20 cellular contexts compared by ENCODE assay signal in the genomic region with DNA sequence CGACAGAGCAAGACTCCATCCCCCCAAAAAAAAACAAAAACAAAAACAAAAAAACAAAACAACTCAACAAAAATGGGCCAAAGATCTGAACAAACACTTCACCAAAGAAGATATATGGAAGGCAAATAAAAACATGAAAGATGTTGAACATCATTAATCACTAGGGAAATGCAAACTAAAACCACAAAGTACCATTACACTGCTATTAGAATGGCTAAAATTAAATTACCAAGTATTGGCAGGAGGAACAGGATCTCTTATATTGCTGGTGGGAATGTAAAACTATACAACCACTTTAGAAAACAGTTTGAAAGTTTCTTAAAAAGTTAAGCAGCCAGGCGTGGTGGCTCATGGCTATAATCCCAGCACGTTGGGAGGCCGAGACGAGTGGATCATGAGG.
"Had no signal": no experiment of that assay in that cellular context is flagged by ENCODE, and none has a peak within 500 bp of the region (broad histone marks: within the 10 kb centered on the region; RNA-seq: fewer than 3 reads in every experiment).

No MANE protein-coding gene starts in this region.

- DNase-seq: dermis blood vessel endothelial cell; effector memory CD4-positive, alpha-beta T cell; left ventricle myocardium superior; lower lobe of right lung; naive thymus-derived CD8-positive, alpha-beta T cell; nephron progenitor cell; nucleus accumbens; right lobe of liver; small intestine; stimulated activated CD4-positive, alpha-beta T cell treated with anti-CD3 and anti-CD28 coated beads, Interleukin-15, amount 100 ng/mL, for 24 hours; stimulated activated CD4-positive, alpha-beta T cell treated with anti-CD3 and anti-CD28 coated beads, Interleukin-2, amount 100 ng/mL, for 48 hours; stimulated activated naive B cell treated with anti-CD40 and anti-IgM and Interleukin-4, amounts not matched to agents 10 μg/mL and 1 μg/mL and 100 μg/mL, for 72 hours; stomach; thyroid gland; trophoblast cell had no signal

- H3K4me3 ChIP-seq: coronary artery, esophagus muscularis mucosa, lower lobe of right lung, right lobe of liver, stomach, thyroid gland had no signal

- H3K4me3 Mint-ChIP-seq: naive thymus-derived CD8-positive, alpha-beta T cell; nephron progenitor cell; stimulated activated naive B cell treated with anti-CD40 and anti-IgM and Interleukin-4, amounts not matched to agents 10 μg/mL and 1 μg/mL and 100 μg/mL, for 72 hours had no signal

- H3K27ac Mint-ChIP-seq: naive thymus-derived CD8-positive, alpha-beta T cell; nephron progenitor cell; stimulated activated naive B cell treated with anti-CD40 and anti-IgM and Interleukin-4, amounts not matched to agents 10 μg/mL and 1 μg/mL and 100 μg/mL, for 72 hours had no signal

- ATAC-seq: left ventricle myocardium superior; lower lobe of right lung; naive thymus-derived CD8-positive, alpha-beta T cell; right lobe of liver; stimulated activated naive B cell treated with anti-CD40 and anti-IgM and Interleukin-4, amounts not matched to agents 10 μg/mL and 1 μg/mL and 100 μg/mL, for 72 hours had no signal

- H3K27me3 Mint-ChIP-seq: naive thymus-derived CD8-positive, alpha-beta T cell; stimulated activated naive B cell treated with anti-CD40 and anti-IgM and Interleukin-4, amounts not matched to agents 10 μg/mL and 1 μg/mL and 100 μg/mL, for 72 hours had no signal

- FAIRE-seq: endothelial cell of umbilical vein, frontal cortex, keratinocyte, small intestine had no signal

- H3K9me3 Mint-ChIP-seq: naive thymus-derived CD8-positive, alpha-beta T cell; stimulated activated naive B cell treated with anti-CD40 and anti-IgM and Interleukin-4, amounts not matched to agents 10 μg/mL and 1 μg/mL and 100 μg/mL, for 72 hours had no signal
